Comparison of ENCODE assay signal across 9 cellular contexts in genomic region chr1:198638441-198638840, GRCh38. TPM values are rescaled to one million over a fixed set of nuclear protein-coding genes. Genes with fewer than 3 reads are reported as not detected.
DNase-seq lines count a peak whose midpoint lies in the region; ATAC-seq and FAIRE-seq lines count a peak whose summit lies in the region.
"Had no signal": no experiment of that assay in that cellular context is flagged by ENCODE, and none has a peak within 500 bp of the region (broad histone marks: within the 10 kb centered on the region; RNA-seq: fewer than 3 reads in every experiment).

No MANE protein-coding gene starts in this region.

- CTCF ChIA-PET in activated CD4-positive, alpha-beta memory T cell treated with anti-CD3 and anti-CD28 coated beads, Interleukin-2, amount 10 ng/mL, durations not matched to agents 7 days and 5 days (lab: Charles Lee) = interaction anchor here (1.2 to 7.9 kb wide), 4 partner anchors 12 to 43 kb away, joined by 3 to 99 read pairs (median 22); no protein-coding TSS in a partner anchor

- POLR2A ChIA-PET in activated CD4-positive, alpha-beta memory T cell treated with anti-CD3 and anti-CD28 coated beads, Interleukin-2, amount 10 ng/mL, durations not matched to agents 7 days and 5 days (lab: Charles Lee) = interaction anchor here (0.8 to 12.5 kb wide), 19 partner anchors 9 to 863 kb away, joined by 3 to 512 read pairs (median 15); partner anchors contain the start of gene DENND1B

- H3K27me3 ChIP-seq in thymus (ENCODE audit: control insufficient read depth, insufficient read depth) = no peaks in the 10 kb centered on the region
- H3K27me3 ChIP-seq: gastroesophageal sphincter had no signal

- H3K4me1 Mint-ChIP-seq in activated T-cell treated with anti-CD3 and anti-CD28 coated beads, Interleukin-2, amount 50 U/mL, for 4 hours (ENCODE audit: low read depth) = peaks cover 56% of the 10 kb centered on the region
- peaks cover 50% of the 10 kb centered on the region for H3K4me1 Mint-ChIP-seq in activated CD4-positive, alpha-beta memory T cell treated with anti-CD3 and anti-CD28 coated beads, Interleukin-2, amount 10 ng/mL, durations not matched to agents 7 days and 5 days

- H3K27ac Mint-ChIP-seq in activated CD4-positive, alpha-beta memory T cell treated with anti-CD3 and anti-CD28 coated beads, Interleukin-2, amount 10 ng/mL, durations not matched to agents 7 days and 5 days = peak overlapping the region; percentile 98

- no peaks in the 10 kb centered on the region for H3K36me3 ChIP-seq in thymus (ENCODE audit: control insufficient read depth, insufficient read depth)
- H3K36me3 ChIP-seq: gastroesophageal sphincter had no signal

- no peak for DNase-seq in activated T-cell treated with anti-CD3 and anti-CD28 coated beads, Interleukin-2, amount 50 U/mL, for 4 hours
- DNase-seq in activated T-cell treated with anti-CD3 and anti-CD28 coated beads, Interleukin-2, amount 50 U/mL, for 48 hours = no peak
- no peak for DNase-seq in activated CD4-positive, alpha-beta memory T cell treated with anti-CD3 and anti-CD28 coated beads, Interleukin-2, amount 10 ng/mL, durations not matched to agents 7 days and 5 days
- DNase-seq in GM19239 (ENCODE audit: insufficient read length, low spot score) = no peak
- DNase-seq in SW 1271 (lab: John Stamatoyannopoulos, UW) = no peak
- DNase-seq in NCI-H187 (lab: John Stamatoyannopoulos, UW) = no peak

- H3K9me3 ChIP-seq in thymus (ENCODE audit: control insufficient read depth) = no peaks in the 10 kb centered on the region
- H3K9me3 ChIP-seq: gastroesophageal sphincter had no signal

- peak overlapping the region; percentile 86 for H3K4me3 Mint-ChIP-seq in activated T-cell treated with anti-CD3 and anti-CD28 coated beads, Interleukin-2, amount 50 U/mL, for 4 hours
- H3K4me3 Mint-ChIP-seq in activated CD4-positive, alpha-beta memory T cell treated with anti-CD3 and anti-CD28 coated beads, Interleukin-2, amount 10 ng/mL, durations not matched to agents 7 days and 5 days = peak overlapping the region; percentile 94

- no peak for FAIRE-seq in GM19239 (lab: Jason Lieb, UNC)

- ATAC-seq in activated T-cell treated with anti-CD3 and anti-CD28 coated beads, Interleukin-2, amount 50 U/mL, for 4 hours = no peak
- peak; percentile 24 for ATAC-seq in HG02885 (IDR thresholded peaks at IDR 0.05; ENCODE audit: poor library complexity, unreplicated experiment)
- ATAC-seq: gastroesophageal sphincter had no signal

- peak overlapping the region; percentile 72 for H3K27ac ChIP-seq in thymus (ENCODE audit: low read depth)

- WGBS in thymus = 11% methylated on average over 1 of the region's 1 CpG

- peaks cover 5% of the 10 kb centered on the region for H3K9me3 Mint-ChIP-seq in activated T-cell treated with anti-CD3 and anti-CD28 coated beads, Interleukin-2, amount 50 U/mL, for 4 hours
- H3K9me3 Mint-ChIP-seq in activated CD4-positive, alpha-beta memory T cell treated with anti-CD3 and anti-CD28 coated beads, Interleukin-2, amount 10 ng/mL, durations not matched to agents 7 days and 5 days = no peaks in the 10 kb centered on the region

- peak overlapping the region; percentile 80 for H3K4me3 ChIP-seq in thymus (ENCODE audit: low read length)

- H3K27me3 Mint-ChIP-seq in activated T-cell treated with anti-CD3 and anti-CD28 coated beads, Interleukin-2, amount 50 U/mL, for 4 hours (ENCODE audit: low read depth) = no peaks in the 10 kb centered on the region
- H3K27me3 Mint-ChIP-seq in activated CD4-positive, alpha-beta memory T cell treated with anti-CD3 and anti-CD28 coated beads, Interleukin-2, amount 10 ng/mL, durations not matched to agents 7 days and 5 days = no peaks in the 10 kb centered on the region

- H3K4me1 ChIP-seq in thymus (ENCODE audit: control insufficient read depth, insufficient read depth, low read length) = peaks cover 5% of the 10 kb centered on the region
- H3K4me1 ChIP-seq: gastroesophageal sphincter had no signal

- H3K36me3 Mint-ChIP-seq in activated T-cell treated with anti-CD3 and anti-CD28 coated beads, Interleukin-2, amount 50 U/mL, for 4 hours (ENCODE audit: insufficient read depth) = peaks cover 21% of the 10 kb centered on the region
- H3K36me3 Mint-ChIP-seq in activated CD4-positive, alpha-beta memory T cell treated with anti-CD3 and anti-CD28 coated beads, Interleukin-2, amount 10 ng/mL, durations not matched to agents 7 days and 5 days (ENCODE audit: low read depth) = peaks cover 52% of the 10 kb centered on the region

RNA-seq across cellular contexts. Expression of gene PTPRC, which starts 0.4 kb away (rescaled TPM):
- total RNA-seq in activated T-cell treated with anti-CD3 and anti-CD28 coated beads, Interleukin-2, amount 50 U/mL, for 4 hours = 100 to 1,000 TPM; 181 to 243 (median 224) TPM
- 100 to 1,000 TPM; 724 to 731 TPM for total RNA-seq in activated CD4-positive, alpha-beta memory T cell treated with anti-CD3 and anti-CD28 coated beads, Interleukin-2, amount 10 ng/mL, durations not matched to agents 7 days and 5 days
- 130 TPM for polyA plus RNA-seq in thymus
